Comparison of ENCODE assay signal across 1 cellular context in the genomic region with DNA sequence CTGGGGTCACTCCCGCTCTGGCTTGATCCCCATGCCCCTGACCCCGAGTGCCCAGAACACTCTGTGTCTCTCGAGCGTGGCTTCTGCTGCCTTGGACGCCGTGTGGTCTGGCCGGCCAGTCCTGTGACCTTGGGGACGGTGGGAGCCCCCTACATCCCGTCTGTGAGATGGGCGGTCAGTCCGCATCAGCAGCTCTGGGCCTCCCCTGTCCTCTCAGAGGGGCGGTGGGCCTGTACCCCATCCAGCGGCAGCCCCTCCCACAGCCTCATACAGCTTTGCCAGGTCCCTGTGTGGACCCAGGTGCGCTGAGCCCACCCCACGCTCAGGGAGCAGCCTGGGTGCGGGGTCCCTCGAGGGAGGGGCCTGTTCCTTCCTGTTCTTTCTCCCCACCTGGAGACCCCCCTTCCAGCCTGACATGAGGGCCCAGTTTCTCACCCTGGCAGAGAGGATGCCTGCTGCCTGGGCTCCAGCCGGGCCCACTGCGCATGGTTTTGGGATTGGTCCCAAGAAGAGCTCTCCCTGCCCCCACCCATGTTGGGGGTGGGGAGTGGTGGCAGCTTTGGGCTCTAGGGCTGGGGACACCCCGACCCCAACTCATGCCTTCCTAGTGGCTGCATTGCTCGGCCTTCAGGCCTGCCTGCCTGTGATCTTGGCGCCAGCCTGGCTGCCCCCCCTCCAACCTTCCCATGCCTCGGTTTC.
TF ChIP-seq lines count a peak whose summit lies in the region.

No MANE protein-coding gene starts in this region.

TF ChIP-seq in IMR-90, 13 proteins besides CTCF, POLR2A, EP300 and RAD21 (continued from another document):
- TF ChIP-seq, protein P1, sequence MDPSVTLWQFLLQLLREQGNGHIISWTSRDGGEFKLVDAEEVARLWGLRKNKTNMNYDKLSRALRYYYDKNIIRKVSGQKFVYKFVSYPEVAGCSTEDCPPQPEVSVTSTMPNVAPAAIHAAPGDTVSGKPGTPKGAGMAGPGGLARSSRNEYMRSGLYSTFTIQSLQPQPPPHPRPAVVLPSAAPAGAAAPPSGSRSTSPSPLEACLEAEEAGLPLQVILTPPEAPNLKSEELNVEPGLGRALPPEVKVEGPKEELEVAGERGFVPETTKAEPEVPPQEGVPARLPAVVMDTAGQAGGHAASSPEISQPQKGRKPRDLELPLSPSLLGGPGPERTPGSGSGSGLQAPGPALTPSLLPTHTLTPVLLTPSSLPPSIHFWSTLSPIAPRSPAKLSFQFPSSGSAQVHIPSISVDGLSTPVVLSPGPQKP (IDR thresholded peaks at IDR 0.05; ENCODE audit: borderline replicate concordance, low read depth, low read length) = no peak
- TF ChIP-seq MXI1 (IDR thresholded peaks at IDR 0.05; ENCODE audit: borderline replicate concordance, low read depth, low read length) (no peak), CEBPB (IDR thresholded peaks at IDR 0.05; ENCODE audit: low read depth, low read length) (no peak), MAFK (IDR thresholded peaks at IDR 0.05; ENCODE audit: low read depth, low read length) (no peak), NFE2L2 (IDR thresholded peaks at IDR 0.05; ENCODE audit: low read depth, low read length) (no peak), CHD1 (IDR thresholded peaks at IDR 0.05; ENCODE audit: low read depth, low read length) (no peak), SMC3 (IDR thresholded peaks at IDR 0.05; ENCODE audit: low read depth, low read length) (no peak), FOS (IDR thresholded peaks at IDR 0.05; ENCODE audit: low read depth, low read length) (no peak), MAZ (IDR thresholded peaks at IDR 0.05; ENCODE audit: borderline replicate concordance, low read depth, low read length) (no peak), BHLHE40 (IDR thresholded peaks at IDR 0.05; ENCODE audit: low read depth, low read length) (no peak), RCOR1 (IDR thresholded peaks at IDR 0.05; ENCODE audit: insufficient replicate concordance, low read length) (no peak)
- TF ChIP-seq, protein P2, sequence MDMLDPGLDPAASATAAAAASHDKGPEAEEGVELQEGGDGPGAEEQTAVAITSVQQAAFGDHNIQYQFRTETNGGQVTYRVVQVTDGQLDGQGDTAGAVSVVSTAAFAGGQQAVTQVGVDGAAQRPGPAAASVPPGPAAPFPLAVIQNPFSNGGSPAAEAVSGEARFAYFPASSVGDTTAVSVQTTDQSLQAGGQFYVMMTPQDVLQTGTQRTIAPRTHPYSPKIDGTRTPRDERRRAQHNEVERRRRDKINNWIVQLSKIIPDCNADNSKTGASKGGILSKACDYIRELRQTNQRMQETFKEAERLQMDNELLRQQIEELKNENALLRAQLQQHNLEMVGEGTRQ (IDR thresholded peaks at IDR 0.05; ENCODE audit: low read depth, low read length) = no peak
